ENCODE assay signal across 8 cellular contexts in genomic region chr2:13006829-13007715, GRCh38.
A peak's percentile ranks its signal among the peaks of the same experiment; 100 is the strongest.
DNase-seq lines count a peak whose midpoint lies in the region; ATAC-seq and TF ChIP-seq lines count a peak whose summit lies in the region.

No MANE protein-coding gene starts in this region.

- H4K8ac ChIP-seq in mesendoderm (ENCODE audit: low read depth, low read length), result no peak overlapping the region

- no peak overlapping the region for H2BK120ac ChIP-seq in mesendoderm (ENCODE audit: low read depth, low read length)

- no peaks in the 10 kb centered on the region for H3K36me3 ChIP-seq in mesendoderm (ENCODE audit: control insufficient read depth, insufficient read depth, low read length)

- H3K56ac ChIP-seq in mesendoderm (ENCODE audit: low read length), result no peak overlapping the region

- TF ChIP-seq CTCF in AG10803 (conservative IDR thresholded peaks at IDR 0.05; ENCODE audit: low read length), result peak; percentile 84

- no peak overlapping the region for H3K27ac ChIP-seq in mesendoderm (ENCODE audit: low read depth, low read length)

- no peaks in the 10 kb centered on the region for H3K79me2 ChIP-seq in mesendoderm (ENCODE audit: control insufficient read depth, insufficient read depth, low read length)

- no peak overlapping the region for H3K18ac ChIP-seq in mesendoderm (ENCODE audit: low read length)

- H3K4me3 ChIP-seq in AG10803 (ENCODE audit: low read length) (no peak overlapping the region), mesendoderm (ENCODE audit: low read length) (no peak overlapping the region)

- no peak overlapping the region for H3K23ac ChIP-seq in mesendoderm (ENCODE audit: low read length)

- H3K4ac ChIP-seq in mesendoderm (ENCODE audit: low read depth, low read length), result no peak overlapping the region

- H2BK15ac ChIP-seq in mesendoderm (replicated peaks; ENCODE audit: low read depth), result no peak overlapping the region

- H3K27me3 ChIP-seq in mesendoderm (ENCODE audit: insufficient read depth, low read length, poor library complexity), result no peaks in the 10 kb centered on the region

- peak; percentile 60 for DNase-seq in AG10803 (ENCODE audit: low read depth)
- peak; percentile 81 for DNase-seq in NCI-H748 (lab: John Stamatoyannopoulos, UW; ENCODE audit: unreplicated experiment)
- peak; percentile 61 to 68 for DNase-seq in activated CD4-positive, alpha-beta T cell treated with anti-CD3 and anti-CD28 coated beads, Interleukin-2, amount 50 U/mL, for 48 hours
- DNase-seq in effector CD8-positive, alpha-beta T cell (lab: John Stamatoyannopoulos, UW), result peak; percentile 36
- peak; percentile 86 for DNase-seq in mesendoderm
- DNase-seq in stimulated activated CD8-positive, alpha-beta memory T cell treated with anti-CD3 and anti-CD28 coated beads, Interleukin-15, amount 100 ng/mL, for 4 hours (ENCODE audit: low read depth in 2 of 2), result peak; percentile 1 to 27

- H2AK5ac ChIP-seq in mesendoderm (ENCODE audit: low read length), result no peak overlapping the region

- no peak overlapping the region for H4K5ac ChIP-seq in mesendoderm (ENCODE audit: low read length)

- no CpG with 5 or more reads among the region's 16 CpGs for WGBS in mesendoderm (ENCODE audit: extremely low coverage, insufficient coverage, low lambda C conversion rate)

- H3K4me2 ChIP-seq in mesendoderm (ENCODE audit: low read length), result no peak overlapping the region

- H3K9ac ChIP-seq in mesendoderm (ENCODE audit: low read length), result no peak overlapping the region

- no peaks in the 10 kb centered on the region for H3K4me1 ChIP-seq in mesendoderm (ENCODE audit: control insufficient read depth, low read depth, low read length)

- ATAC-seq in GM19025 (IDR thresholded peaks at IDR 0.05; ENCODE audit: low read depth, unreplicated experiment) (peak; percentile 85), HG03378 (IDR thresholded peaks at IDR 0.05; ENCODE audit: unreplicated experiment) (peak; percentile 91)

- H2BK5ac ChIP-seq in mesendoderm (ENCODE audit: low read length), result no peak overlapping the region

- no peaks in the 10 kb centered on the region for H3K79me1 ChIP-seq in mesendoderm (ENCODE audit: low read length)

Comparison
In these comparisons a context has a peak if more than half of its experiments do, and no peak if none do; other contexts are left out.
1. DNase-seq: peak in every context shown above with its lines; median percentile 86 in mesendoderm; 81 in NCI-H748; 64 in activated CD4-positive, alpha-beta T cell treated with anti-CD3 and anti-CD28 coated beads, Interleukin-2, amount 50 U/mL, for 48 hours; 60 in AG10803; 36 in effector CD8-positive, alpha-beta T cell; 14 in stimulated activated CD8-positive, alpha-beta memory T cell treated with anti-CD3 and anti-CD28 coated beads, Interleukin-15, amount 100 ng/mL, for 4 hours.